ENCODE assay signal across 20 cellular contexts in the genomic region with DNA sequence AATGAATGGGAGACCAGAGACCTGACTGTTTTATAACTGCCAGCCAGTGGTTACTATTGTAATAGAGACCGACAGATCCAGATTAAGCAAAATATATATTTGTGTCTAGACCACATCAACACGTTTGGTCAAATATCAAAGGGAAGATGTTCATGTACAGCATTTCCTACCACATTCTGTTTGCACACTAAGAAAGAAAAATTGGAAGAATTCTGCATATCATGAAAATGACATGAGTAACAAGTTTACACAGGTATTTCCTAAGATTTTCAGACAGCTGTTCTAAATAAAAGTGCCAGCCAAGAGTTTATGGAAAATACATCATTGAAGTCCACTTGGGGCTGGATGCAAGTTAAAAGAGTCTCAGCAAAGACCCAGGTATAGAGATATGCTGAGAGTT.
"Had no signal": no experiment of that assay in that cellular context is flagged by ENCODE, and none has a peak within 500 bp of the region (broad histone marks: within the 10 kb centered on the region; RNA-seq: fewer than 3 reads in every experiment).

No MANE protein-coding gene starts in this region.

- ATAC-seq: gastroesophageal sphincter; left colon; left ventricle myocardium superior; pancreas; right cardiac atrium; stimulated activated memory B cell treated with anti-CD40 and anti-IgM and Interleukin-4, amounts not matched to agents 10 μg/mL and 1 μg/mL and 100 μg/mL, for 72 hours; stimulated activated naive CD8-positive, alpha-beta T cell treated with anti-CD3 and anti-CD28 coated beads, Interleukin-15, amount 100 ng/mL, for 72 hours had no signal

- H3K4me3 ChIP-seq: colonic mucosa, esophagus muscularis mucosa, gastroesophageal sphincter, lung, pancreas, testis, tibial nerve had no signal

- H3K4me1 ChIP-seq: colonic mucosa, esophagus muscularis mucosa, gastroesophageal sphincter, pancreas, testis had no signal

- H3K27ac ChIP-seq: colonic mucosa, esophagus muscularis mucosa, gastroesophageal sphincter, testis had no signal

- DNase-seq: colonic mucosa; dermis blood vessel endothelial cell; effector CD4-positive, alpha-beta T cell; glutamatergic neuron; immature natural killer cell; left colon; left ventricle myocardium superior; mesendoderm; naive B cell; occipital lobe; pancreas; right cardiac atrium; stimulated activated CD4-positive, alpha-beta T cell treated with anti-CD3 and anti-CD28 coated beads, Interleukin-4, amount 100 ng/mL, for 24 hours; stimulated activated naive CD8-positive, alpha-beta T cell treated with anti-CD3 and anti-CD28 coated beads, Interleukin-15, amount 100 ng/mL, for 72 hours; testis had no signal

- H3K27me3 ChIP-seq: colonic mucosa, esophagus muscularis mucosa, gastroesophageal sphincter, pancreas, testis, tibial nerve had no signal

- H3K9me3 ChIP-seq: colonic mucosa, esophagus muscularis mucosa, gastroesophageal sphincter, pancreas, testis, tibial nerve had no signal

- H3K36me3 ChIP-seq: colonic mucosa, esophagus muscularis mucosa, gastroesophageal sphincter, pancreas, tibial nerve had no signal
